In genomic region chr7:17054836-17055235, GRCh38 we compare ENCODE assay signal across 27 cellular contexts.
"Had no signal": no experiment of that assay in that cellular context is flagged by ENCODE, and none has a peak within 500 bp of the region (broad histone marks: within the 10 kb centered on the region; RNA-seq: fewer than 3 reads in every experiment).

No MANE protein-coding gene starts in this region.

- ATAC-seq: activated T-helper 17 cell treated with anti-CD3 and anti-CD28 coated beads, Interleukin-2, amount 50 U/mL, for 72 hours; Panc1 had no signal

- FAIRE-seq: astrocyte had no signal

- H3K27ac ChIP-seq: cardiac muscle cell, SJCRH30, VCaP had no signal

- H3K4me1 ChIP-seq: SJCRH30 had no signal

- H3K9me3 ChIP-seq: SJCRH30, SK-N-SH had no signal

- DNase-seq: activated CD4-positive, alpha-beta memory T cell treated with anti-CD3 and anti-CD28 coated beads, Interleukin-2, amount 10 ng/mL, durations not matched to agents 7 days and 5 days; activated CD4-positive, alpha-beta T cell treated with anti-CD3 and anti-CD28 coated beads, Interleukin-2, amount 50 U/mL, for 1 hour; activated CD4-positive, CD25-positive, alpha-beta regulatory T cell; activated gamma-delta T cell; activated naive CD4-positive, alpha-beta T cell treated with anti-CD3 and anti-CD28 coated beads for 36 hours; activated T-cell treated with anti-CD3 and anti-CD28 coated beads for 4 hours; activated T-cell treated with anti-CD3 and anti-CD28 coated beads, Interleukin-2, amount 50 U/mL, for 48 hours; amygdala; Kasumi-1; NCI-H1092; NCI-H1417; NCI-H1930; NCI-H2171; NCI-H226; NCI-H526; NK-92 treated with Interleukin-12 subunit alpha and Interleukin-12 subunit beta, amount 100 ng/mL, for 24 hours; OCI-M1; Right ventricle myocardium superior; RPMI8226; SJCRH30; SK-N-SH; T-helper 1 cell had no signal

- H3K4me2 ChIP-seq: SK-N-SH had no signal

- H3K36me3 ChIP-seq: cardiac muscle cell, SJCRH30 had no signal

- H3K27me3 ChIP-seq: cardiac muscle cell, SJCRH30 had no signal

- H3K4me3 ChIP-seq: cardiac muscle cell, SJCRH30 had no signal

- H3K9ac ChIP-seq: SK-N-SH had no signal
